Comparison of ENCODE assay signal across 8 cellular contexts in the genomic region with DNA sequence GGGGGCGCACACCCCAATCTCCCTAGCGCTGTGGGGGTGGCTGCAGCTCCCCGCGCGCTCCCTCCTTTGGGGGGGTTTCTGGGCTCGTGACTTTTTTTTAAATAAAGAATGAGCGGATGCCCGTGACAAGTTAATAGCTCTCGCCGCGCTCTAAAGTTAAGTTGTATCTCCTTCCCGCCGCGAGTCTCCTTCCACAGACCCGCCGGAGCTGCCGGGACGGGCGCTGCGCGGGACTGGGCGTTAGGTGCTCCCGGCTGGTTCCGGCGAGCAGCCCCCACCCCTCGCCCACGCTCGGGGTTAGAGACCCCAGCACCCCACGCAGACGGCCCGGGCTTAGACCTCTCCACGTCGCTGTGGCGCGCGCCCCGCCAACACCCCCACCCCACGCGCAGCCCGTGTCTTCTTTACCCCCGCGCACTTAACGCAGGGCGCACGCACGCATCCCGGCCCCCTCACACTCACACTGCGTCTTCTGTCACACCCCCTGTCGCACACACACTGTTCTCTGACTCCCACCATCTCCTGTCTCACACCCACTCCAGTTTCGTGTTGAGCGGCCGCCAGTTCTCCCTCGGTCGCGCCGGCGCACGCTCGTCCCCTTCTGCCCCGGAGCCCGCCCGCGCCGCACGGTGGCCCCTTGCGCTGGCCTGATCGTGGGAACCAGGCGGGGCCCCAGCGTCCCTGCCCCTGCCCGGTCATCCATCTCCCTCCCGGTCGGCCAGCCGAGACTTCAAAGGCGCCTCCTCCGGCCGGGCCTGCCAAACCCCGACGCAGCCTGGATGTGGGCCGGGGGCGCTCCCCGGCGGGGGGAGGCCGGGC.
DNase-seq lines count a peak whose midpoint lies in the region; ATAC-seq, FAIRE-seq and TF ChIP-seq lines count a peak whose summit lies in the region.

No MANE protein-coding gene starts in this region.

- FAIRE-seq in bronchial epithelial cell (lab: Jason Lieb, UNC): no peak

- H3K4me1 ChIP-seq in Peyer's patch (peaks cover 0 to 12% (median 0%) of the 10 kb centered on the region in 4 donors), smooth muscle cell (ENCODE audit: low read depth) (peaks cover 19% of the 10 kb centered on the region)

- peak overlapping the region; percentile 5 for H2AFZ ChIP-seq in smooth muscle cell (ENCODE audit: low read depth)

- no peak for TF ChIP-seq POLR2A in Peyer's patch (IDR thresholded peaks at IDR 0.05)

- H3K36me3 ChIP-seq in Peyer's patch (no peaks in the 10 kb centered on the region), bronchial epithelial cell (ENCODE audit: control insufficient read depth, insufficient read depth, low read length) (no peaks in the 10 kb centered on the region), smooth muscle cell (ENCODE audit: low read depth) (no peaks in the 10 kb centered on the region)

- H3K27ac ChIP-seq in Peyer's patch (no peak overlapping the region), smooth muscle cell (ENCODE audit: low read depth) (peak overlapping the region; percentile 96)

- H3K4me3 ChIP-seq in Peyer's patch (peak overlapping the region; percentile 26 to 62 (median 42)), bronchial epithelial cell (ENCODE audit: low read depth, low read length) (peak overlapping the region; percentile 92), smooth muscle cell (peak overlapping the region; percentile 81)

- no peaks in the 10 kb centered on the region for H3K9me3 ChIP-seq in Peyer's patch
- no peaks in the 10 kb centered on the region for H3K9me3 ChIP-seq in smooth muscle cell (replicated peaks; ENCODE audit: low read depth)

- peak overlapping the region; percentile 99 for H3K4me2 ChIP-seq in smooth muscle cell

- H3K79me2 ChIP-seq in smooth muscle cell (ENCODE audit: low read depth): no peaks in the 10 kb centered on the region

- H3K27me3 ChIP-seq in Peyer's patch (peaks cover 0 to 5% of the 10 kb centered on the region in 2 donors), bronchial epithelial cell (ENCODE audit: control insufficient read depth, insufficient read depth, low read length) (no peaks in the 10 kb centered on the region), smooth muscle cell (ENCODE audit: low read depth) (no peaks in the 10 kb centered on the region)

- peak overlapping the region; percentile 78 for H3K9ac ChIP-seq in smooth muscle cell (ENCODE audit: low read depth)

- peaks cover 9% of the 10 kb centered on the region for H3F3A ChIP-seq in smooth muscle cell (ENCODE audit: low read depth)

- peak; percentile 50 for ATAC-seq in Right ventricle myocardium inferior

- H4K20me1 ChIP-seq in smooth muscle cell (ENCODE audit: low read depth): no peaks in the 10 kb centered on the region

- 1% methylated on average over 57 of the region's 83 CpGs for WGBS in smooth muscle cell (ENCODE audit: low lambda C conversion rate)

- DNase-seq in Right ventricle myocardium inferior (ENCODE audit: missing footprints) (no peak), cardiac septum (ENCODE audit: low spot score) (no peak), Peyer's patch (peak in 1 of 3 donors; percentile 50), bronchial epithelial cell (ENCODE audit: low read depth) (peak; percentile 33), islet precursor cell (peak; percentile 97), smooth muscle cell (lab: John Stamatoyannopoulos, UW; ENCODE audit: unreplicated experiment) (peak; percentile 67), NCI-H1092 treated with DMSO at 0.1 percent for 48 hours (lab: John Stamatoyannopoulos, UW) (no peak), mesenteric fat pad (ENCODE audit: low spot score) (no peak)

- TF ChIP-seq CTCF in Peyer's patch (IDR thresholded peaks at IDR 0.05) (no peak), bronchial epithelial cell (IDR thresholded peaks at IDR 0.05; ENCODE audit: insufficient read depth, low read length, severe bottlenecking) (no peak), smooth muscle cell (IDR thresholded peaks at IDR 0.05; ENCODE audit: borderline replicate concordance, insufficient read depth, poor library complexity, severe bottlenecking) (no peak)

- intact Hi-C loops in Right ventricle myocardium inferior (cut with DNase I): no loop called here
- intact Hi-C loops in cardiac septum (cut with DNase I): loop anchor here (5.0 kb wide), 1 partner anchor 140 kb away; no protein-coding TSS in a partner anchor

Comparison
In these comparisons a context has a peak if more than half of its experiments do, and no peak if none do; other contexts are left out.
1. DNase-seq: peak in bronchial epithelial cell (single experiment), islet precursor cell (single experiment) and smooth muscle cell (single experiment); none in Right ventricle myocardium inferior (single experiment), cardiac septum (single experiment), NCI-H1092 treated with DMSO at 0.1 percent for 48 hours (single experiment) and mesenteric fat pad (single experiment).
2. Peak in every context shown above with its lines, with median percentiles within 50 percentile points of each other: H3K4me3 ChIP-seq.